8 cellular contexts compared by ENCODE assay signal in genomic region chr19:8654591-8655339, GRCh38. TPM values are rescaled to one million over a fixed set of nuclear protein-coding genes. Genes with fewer than 3 reads are reported as not detected.
DNase-seq lines count a peak whose midpoint lies in the region; ATAC-seq and TF ChIP-seq lines count a peak whose summit lies in the region.

No MANE protein-coding gene starts in this region.

- no peak overlapping the region for H3K9ac ChIP-seq in iPS-20b (ENCODE audit: low read depth, low read length)

- TF ChIP-seq CTCF in Calu3 (IDR thresholded peaks at IDR 0.05; ENCODE audit: unreplicated experiment) (peak; percentile 76), ascending aorta (IDR thresholded peaks at IDR 0.05) (peak; percentile 79 to 100 (median 98))

- H3K4me3 ChIP-seq in ascending aorta (peak overlapping the region in 1 of 2 donors; percentile 30), iPS-20b (ENCODE audit: low read length) (peak overlapping the region; percentile 12; the same call in 1 of the 2 replicates)

- peaks cover 8% of the 10 kb centered on the region for H3K4me1 Mint-ChIP-seq in Calu3 (ENCODE audit: low read depth, unreplicated experiment)

- no peaks in the 10 kb centered on the region for H3K9me3 Mint-ChIP-seq in Calu3 (ENCODE audit: low read depth, unreplicated experiment)

- ATAC-seq in GM18505 (IDR thresholded peaks at IDR 0.05; ENCODE audit: unreplicated experiment): no peak

- no peaks in the 10 kb centered on the region for H3K4me1 ChIP-seq in ascending aorta
- no peaks in the 10 kb centered on the region for H3K4me1 ChIP-seq in iPS-20b (ENCODE audit: insufficient read depth, low read length)

- no peaks in the 10 kb centered on the region for H3K36me3 Mint-ChIP-seq in Calu3 (ENCODE audit: insufficient read depth, unreplicated experiment)

- H3K9me3 ChIP-seq in ascending aorta (no peaks in the 10 kb centered on the region), iPS-20b (ENCODE audit: insufficient read depth, low read depth, low read length) (no peaks in the 10 kb centered on the region)

- no peak overlapping the region for H3K4me3 Mint-ChIP-seq in Calu3 (ENCODE audit: low read depth, unreplicated experiment)

- no peak overlapping the region for H3K27ac Mint-ChIP-seq in Calu3 (ENCODE audit: unreplicated experiment)

- BruUV-seq in Calu3 (replicated peaks; lab: Mats Ljungman, UMichigan): no TSS peak

- intact Hi-C loops in Calu3 (cut with micrococcal nuclease; ENCODE audit: unreplicated experiment): loop anchor here (2.0 to 10.0 kb wide), 3 partner anchors 38 to 426 kb away; partner anchors contain the start of genes MBD3L1 and ZNF558
- intact Hi-C loops in ascending aorta (cut with DNase I): loop anchor here (2.0 kb wide), 2 partner anchors 40 to 426 kb away; no protein-coding TSS in a partner anchor

- CTCF ChIA-PET in Calu3 (lab: Charles Lee): no interaction called here

- no peak for TF ChIP-seq POLR2A in GM18505 (IDR thresholded peaks at IDR 0.05; ENCODE audit: borderline replicate concordance, extremely low read depth, insufficient read depth, insufficient read length)

- H3K36me3 ChIP-seq in ascending aorta: no peaks in the 10 kb centered on the region
- no peaks in the 10 kb centered on the region for H3K36me3 ChIP-seq in iPS-20b (ENCODE audit: insufficient read depth, low read depth, low read length)

- H3K27ac ChIP-seq in ascending aorta (no peak overlapping the region), iPS-20b (ENCODE audit: low read length) (no peak overlapping the region)

- H3K27me3 ChIP-seq in ascending aorta (no peaks in the 10 kb centered on the region), iPS-20b (ENCODE audit: insufficient read depth, low read length) (no peaks in the 10 kb centered on the region)

- DNase-seq in Calu3: peak; percentile 60
- peak; percentile 40 for DNase-seq in KG1 (lab: John Stamatoyannopoulos, UW)
- peak; percentile 68 for DNase-seq in T-helper 9 cell
- DNase-seq in ascending aorta (ENCODE audit: low spot score in 2 of 2): no peak
- peak; percentile 30 to 50 for DNase-seq in stimulated activated CD4-positive, alpha-beta T cell treated with anti-CD3 and anti-CD28 coated beads, Interleukin-15, amount 100 ng/mL, for 48 hours (ENCODE audit: low read depth in 2 of 2)
- no peak for DNase-seq in occipital lobe (lab: John Stamatoyannopoulos, UW)

- peaks cover 66% of the 10 kb centered on the region for H3K27me3 Mint-ChIP-seq in Calu3 (ENCODE audit: unreplicated experiment)

RNA-seq across cellular contexts. Expression of gene NFILZ, which starts 24.3 kb away (rescaled TPM):
- total RNA-seq in Calu3 (2022): not detected in 2 replicates
- not detected for total RNA-seq in ascending aorta
- not detected for total RNA-seq in occipital lobe

RNA-seq across cellular contexts. Expression of gene ACTL9, which starts 43.8 kb away (rescaled TPM):
- not detected in 2 replicates for total RNA-seq in Calu3 (2022)
- total RNA-seq in ascending aorta: not detected
- total RNA-seq in occipital lobe: not detected

RNA-seq across cellular contexts. Expression of gene ADAMTS10, which starts 44.2 kb away (rescaled TPM):
- total RNA-seq in Calu3 (2022): 0.76 TPM in 1 of 2 replicates, not detected in the other
- 184 TPM for total RNA-seq in ascending aorta
- 46.0 TPM for total RNA-seq in occipital lobe

Comparison
In these comparisons a context has a peak if more than half of its experiments do, and no peak if none do; other contexts are left out.
1. DNase-seq: peak in Calu3 (single experiment), KG1 (single experiment), T-helper 9 cell (single experiment) and stimulated activated CD4-positive, alpha-beta T cell treated with anti-CD3 and anti-CD28 coated beads, Interleukin-15, amount 100 ng/mL, for 48 hours (2 of 2); none in ascending aorta (0 of 2) and occipital lobe (single experiment).
2. RNA of gene ADAMTS10, which starts 44.2 kb away (total RNA-seq): 184 TPM in ascending aorta (single experiment) and 46.0 TPM in occipital lobe (single experiment); 0.76 TPM in Calu3; every median in the first group is over 10 times any median in the second.